11 cellular contexts compared by ENCODE assay signal in the genomic region with DNA sequence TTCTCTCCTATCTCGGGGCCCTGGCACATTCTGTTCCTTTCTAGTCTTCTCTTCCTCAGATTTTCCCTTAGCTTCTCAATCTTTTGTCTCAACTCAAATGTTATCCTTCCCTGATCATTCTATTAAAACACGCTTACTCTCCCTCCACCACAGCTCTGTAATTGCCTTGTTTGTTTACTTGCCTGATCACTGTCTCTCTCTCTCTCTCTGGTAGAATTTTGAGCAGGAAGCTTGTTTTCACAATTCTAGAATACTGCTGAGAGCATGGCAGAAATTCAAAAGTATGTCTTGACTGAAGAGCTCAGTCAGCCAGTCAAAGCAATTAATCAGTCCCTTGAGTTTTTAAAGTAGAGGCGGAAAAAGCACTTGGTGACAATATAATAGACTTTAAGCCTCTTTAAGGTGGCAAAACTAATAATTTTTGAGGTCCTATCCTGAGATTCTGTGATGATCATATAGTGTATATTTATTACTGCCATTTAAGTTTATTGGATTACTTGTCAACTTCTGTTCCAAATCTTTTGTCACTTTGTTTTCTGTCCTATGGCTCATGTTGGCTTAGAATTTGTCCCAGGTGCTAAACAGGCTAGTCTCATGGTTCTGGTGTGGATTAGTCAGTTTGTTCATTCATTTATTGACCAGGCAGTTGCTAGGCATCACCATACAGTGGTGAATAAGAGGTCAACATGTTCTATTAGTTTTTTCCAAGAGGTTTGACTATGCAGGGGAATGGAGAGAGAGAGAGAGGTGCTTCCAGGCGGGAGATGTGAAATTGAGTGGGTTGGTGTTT. TPM values are rescaled to one million over a fixed set of nuclear protein-coding genes. Genes with fewer than 3 reads are reported as not detected.
DNase-seq lines count a peak whose midpoint lies in the region; ATAC-seq and TF ChIP-seq lines count a peak whose summit lies in the region.
"Had no signal": no experiment of that assay in that cellular context is flagged by ENCODE, and none has a peak within 500 bp of the region (broad histone marks: within the 10 kb centered on the region; RNA-seq: fewer than 3 reads in every experiment).

No MANE protein-coding gene starts in this region.

- peaks cover 2 to 19% (median 19%) of the 10 kb centered on the region in 3 donors for H3K36me3 ChIP-seq in skeletal muscle tissue (ENCODE audit: control insufficient read depth in 3 of 3, insufficient read depth in 3 of 3, low read length in 3 of 3)
- H3K36me3 ChIP-seq in spleen = peaks cover 0 to 29% (median 22%) of the 10 kb centered on the region in 6 donors
- H3K36me3 ChIP-seq in heart left ventricle = peaks cover 5 to 33% (median 28%) of the 10 kb centered on the region in 9 donors

- no peaks in the 10 kb centered on the region for H3K9me3 Mint-ChIP-seq in activated CD8-positive, alpha-beta memory T cell treated with anti-CD3 and anti-CD28 coated beads, Interleukin-2, amount 10 ng/mL, durations not matched to agents 7 days and 5 days (ENCODE audit: low read depth)
- H3K9me3 Mint-ChIP-seq in activated T-helper 1 cell treated with anti-CD3 and anti-CD28 coated beads, Interleukin-12 subunit alpha, Interleukin-12 subunit beta, Interleukin-2, Interleukin-4 antibody, amounts not matched to agents 30 ng/mL and 10 ng/mL and 1 ng/mL, durations not matched to agents 14 hours and 24 hours and 36 hours = no peaks in the 10 kb centered on the region

- TF ChIP-seq CTCF in foreskin keratinocyte (conservative IDR thresholded peaks at IDR 0.05) = no peak
- TF ChIP-seq CTCF in spleen (IDR thresholded peaks at IDR 0.05 in 8 of 11, conservative IDR thresholded peaks at IDR 0.05 in 3 of 11) = no peak
- no peak for TF ChIP-seq CTCF in heart left ventricle (IDR thresholded peaks at IDR 0.05)

- no peak overlapping the region for H3K27ac Mint-ChIP-seq in activated CD8-positive, alpha-beta memory T cell treated with anti-CD3 and anti-CD28 coated beads, Interleukin-2, amount 10 ng/mL, durations not matched to agents 7 days and 5 days
- H3K27ac Mint-ChIP-seq in activated T-helper 1 cell treated with anti-CD3 and anti-CD28 coated beads, Interleukin-12 subunit alpha, Interleukin-12 subunit beta, Interleukin-2, Interleukin-4 antibody, amounts not matched to agents 30 ng/mL and 10 ng/mL and 1 ng/mL, durations not matched to agents 14 hours and 24 hours and 36 hours = no peak overlapping the region

- H3K9ac ChIP-seq in skeletal muscle tissue (ENCODE audit: low read depth in 1 of 3, low read length in 3 of 3) = peak overlapping the region in 1 of 3 donors; percentile 39

- peaks cover 9% of the 10 kb centered on the region for H3K4me1 ChIP-seq in foreskin keratinocyte
- peaks cover 28 to 33% (median 29%) of the 10 kb centered on the region in 3 donors for H3K4me1 ChIP-seq in skeletal muscle tissue (ENCODE audit: control insufficient read depth in 3 of 3, insufficient read depth in 3 of 3, low read length in 3 of 3)
- peaks cover 28 to 54% (median 38%) of the 10 kb centered on the region in 6 donors for H3K4me1 ChIP-seq in spleen
- peaks cover 0 to 35% (median 28%) of the 10 kb centered on the region in 12 donors for H3K4me1 ChIP-seq in heart left ventricle

- peaks cover 50% of the 10 kb centered on the region for H3K4me1 Mint-ChIP-seq in activated CD8-positive, alpha-beta memory T cell treated with anti-CD3 and anti-CD28 coated beads, Interleukin-2, amount 10 ng/mL, durations not matched to agents 7 days and 5 days
- peaks cover 32% of the 10 kb centered on the region for H3K4me1 Mint-ChIP-seq in activated T-helper 1 cell treated with anti-CD3 and anti-CD28 coated beads, Interleukin-12 subunit alpha, Interleukin-12 subunit beta, Interleukin-2, Interleukin-4 antibody, amounts not matched to agents 30 ng/mL and 10 ng/mL and 1 ng/mL, durations not matched to agents 14 hours and 24 hours and 36 hours (ENCODE audit: low read depth)

- no peaks in the 10 kb centered on the region for H3K27me3 Mint-ChIP-seq in activated CD8-positive, alpha-beta memory T cell treated with anti-CD3 and anti-CD28 coated beads, Interleukin-2, amount 10 ng/mL, durations not matched to agents 7 days and 5 days
- no peaks in the 10 kb centered on the region for H3K27me3 Mint-ChIP-seq in activated T-helper 1 cell treated with anti-CD3 and anti-CD28 coated beads, Interleukin-12 subunit alpha, Interleukin-12 subunit beta, Interleukin-2, Interleukin-4 antibody, amounts not matched to agents 30 ng/mL and 10 ng/mL and 1 ng/mL, durations not matched to agents 14 hours and 24 hours and 36 hours (ENCODE audit: insufficient read depth)

- peak overlapping the region; percentile 86 for H3K4me3 Mint-ChIP-seq in activated CD8-positive, alpha-beta memory T cell treated with anti-CD3 and anti-CD28 coated beads, Interleukin-2, amount 10 ng/mL, durations not matched to agents 7 days and 5 days
- peak overlapping the region; percentile 98 for H3K4me3 Mint-ChIP-seq in activated T-helper 1 cell treated with anti-CD3 and anti-CD28 coated beads, Interleukin-12 subunit alpha, Interleukin-12 subunit beta, Interleukin-2, Interleukin-4 antibody, amounts not matched to agents 30 ng/mL and 10 ng/mL and 1 ng/mL, durations not matched to agents 14 hours and 24 hours and 36 hours

- peaks cover 20% of the 10 kb centered on the region for H3K36me3 Mint-ChIP-seq in activated CD8-positive, alpha-beta memory T cell treated with anti-CD3 and anti-CD28 coated beads, Interleukin-2, amount 10 ng/mL, durations not matched to agents 7 days and 5 days
- H3K36me3 Mint-ChIP-seq in activated T-helper 1 cell treated with anti-CD3 and anti-CD28 coated beads, Interleukin-12 subunit alpha, Interleukin-12 subunit beta, Interleukin-2, Interleukin-4 antibody, amounts not matched to agents 30 ng/mL and 10 ng/mL and 1 ng/mL, durations not matched to agents 14 hours and 24 hours and 36 hours (ENCODE audit: low read depth) = peaks cover 21% of the 10 kb centered on the region

- TF ChIP-seq POLR2A in spleen (IDR thresholded peaks at IDR 0.05) (no peak), heart left ventricle (IDR thresholded peaks at IDR 0.05) (no peak)

- CTCF ChIA-PET in activated CD8-positive, alpha-beta memory T cell treated with anti-CD3 and anti-CD28 coated beads, Interleukin-2, amount 10 ng/mL, durations not matched to agents 7 days and 5 days (lab: Charles Lee) = interaction anchor here (0.7 to 1.9 kb wide), 6 partner anchors 9 to 156 kb away, joined by 3 to 7 read pairs (median 3); no protein-coding TSS in a partner anchor

- H3K9me3 ChIP-seq in skeletal muscle tissue (ENCODE audit: control insufficient read depth in 3 of 3, low read length in 3 of 3) = no peaks in the 10 kb centered on the region
- no peaks in the 10 kb centered on the region for H3K9me3 ChIP-seq in spleen
- no peaks in the 10 kb centered on the region for H3K9me3 ChIP-seq in heart left ventricle

- H3K27me3 ChIP-seq in foreskin keratinocyte = no peaks in the 10 kb centered on the region
- no peaks in the 10 kb centered on the region for H3K27me3 ChIP-seq in skeletal muscle tissue (ENCODE audit: control insufficient read depth in 3 of 3, insufficient read depth in 3 of 3, low read length in 3 of 3)
- H3K27me3 ChIP-seq in spleen (replicated peaks in 1 of 7) = no peaks in the 10 kb centered on the region
- no peaks in the 10 kb centered on the region for H3K27me3 ChIP-seq in heart left ventricle

- H3K4me3 ChIP-seq in skeletal muscle tissue (ENCODE audit: low read length in 3 of 3) (peak overlapping the region in 1 of 3 donors; percentile 90), spleen (no peak overlapping the region), heart left ventricle (peak overlapping the region in 2 of 12 donors; percentile 71 to 97)

- no peak overlapping the region for H3K27ac ChIP-seq in foreskin keratinocyte
- peak overlapping the region; percentile 0 for H3K27ac ChIP-seq in skeletal muscle tissue (ENCODE audit: low read depth, low read length)
- H3K27ac ChIP-seq in spleen = no peak overlapping the region
- no peak overlapping the region for H3K27ac ChIP-seq in heart left ventricle

- intact Hi-C loops in activated T-helper 1 cell treated with anti-CD3 and anti-CD28 coated beads, Interleukin-12 subunit alpha, Interleukin-12 subunit beta, Interleukin-2, Interleukin-4 antibody, amounts not matched to agents 30 ng/mL and 10 ng/mL and 1 ng/mL, durations not matched to agents 14 hours and 24 hours and 36 hours (cut with micrococcal nuclease) = no loop called here
- intact Hi-C loops in spleen (cut with DNase I; ENCODE audit: low total_unique reads) = no loop called here
- intact Hi-C loops in heart left ventricle (cut with DNase I) = loop anchor here in 2 of 10 donors (10.0 kb wide), 2 partner anchors 154 to 234 kb away; no protein-coding TSS in a partner anchor

- no peak for DNase-seq in activated CD8-positive, alpha-beta memory T cell treated with anti-CD3 and anti-CD28 coated beads, Interleukin-2, amount 10 ng/mL, durations not matched to agents 7 days and 5 days
- no peak for DNase-seq in activated CD8-positive, alpha-beta memory T cell treated with anti-CD3 and anti-CD28 coated beads, Interleukin-2, amount 50 U/mL, for 48 hours
- DNase-seq in activated T-helper 1 cell treated with anti-CD3 and anti-CD28 coated beads, Interleukin-12 subunit alpha, Interleukin-12 subunit beta, Interleukin-2, Interleukin-4 antibody, amounts not matched to agents 30 ng/mL and 10 ng/mL and 1 ng/mL, durations not matched to agents 14 hours and 24 hours and 36 hours (ENCODE audit: low spot score) = no peak
- peak in 1 of 2 donors; percentile 17 for DNase-seq in foreskin keratinocyte
- no peak for DNase-seq in spleen
- no peak for DNase-seq in activated gamma-delta T cell (lab: John Stamatoyannopoulos, UW)
- no peak for DNase-seq in heart left ventricle
- DNase-seq: AML-193, NCI-H1417, SW 1271 had no signal

- no peak for ATAC-seq in activated CD8-positive, alpha-beta memory T cell treated with anti-CD3 and anti-CD28 coated beads, Interleukin-2, amount 10 ng/mL, durations not matched to agents 7 days and 5 days
- ATAC-seq in foreskin keratinocyte (peak; percentile 44), heart left ventricle (no peak)

- WGBS in spleen, 5 donors = 83 to 94% (median 87%) methylated on average over 4 of the region's 4 CpGs
- 74 to 92% (median 79%) methylated on average over 4 of the region's 4 CpGs for WGBS in heart left ventricle, 4 donors

RNA-seq across cellular contexts. Expression of a gene that starts 2.3 kb away (rescaled TPM):
- total RNA-seq in activated CD8-positive, alpha-beta memory T cell treated with anti-CD3 and anti-CD28 coated beads, Interleukin-2, amount 10 ng/mL, durations not matched to agents 7 days and 5 days = 100 to 1,000 TPM in 1 of 2 experiments, 10 to 100 TPM in 1; 89.1 to 128 TPM
- total RNA-seq in activated T-helper 1 cell treated with anti-CD3 and anti-CD28 coated beads, Interleukin-12 subunit alpha, Interleukin-12 subunit beta, Interleukin-2, Interleukin-4 antibody, amounts not matched to agents 30 ng/mL and 10 ng/mL and 1 ng/mL, durations not matched to agents 14 hours and 24 hours and 36 hours = 172 and 181 TPM in 2 replicates
- 161 and 174 TPM in 2 replicates for total RNA-seq in foreskin keratinocyte
- 146 and 166 TPM in 2 replicates for polyA plus RNA-seq in foreskin keratinocyte
- total RNA-seq in skeletal muscle tissue = 85.1 TPM
- 10 to 100 TPM; 51.1 to 81.2 (median 61.2) TPM for total RNA-seq in spleen
- 10 to 100 TPM; 21.2 to 37.3 (median 34.5) TPM for polyA plus RNA-seq in spleen
- 100 to 1,000 TPM in 4 of 9 donors, 10 to 100 TPM in 5; 66.1 to 124 (median 93.7) TPM for total RNA-seq in heart left ventricle
- polyA plus RNA-seq in heart left ventricle = 10 to 100 TPM; 33.2 to 75.2 TPM

RNA-seq across cellular contexts. Expression of a gene that starts 21.6 kb away (rescaled TPM):
- under 1 TPM in 1 of 2 experiments, not detected in 1; 0.18 TPM for total RNA-seq in activated CD8-positive, alpha-beta memory T cell treated with anti-CD3 and anti-CD28 coated beads, Interleukin-2, amount 10 ng/mL, durations not matched to agents 7 days and 5 days
- 0.15 TPM in 1 of 2 replicates, not detected in the other for total RNA-seq in activated T-helper 1 cell treated with anti-CD3 and anti-CD28 coated beads, Interleukin-12 subunit alpha, Interleukin-12 subunit beta, Interleukin-2, Interleukin-4 antibody, amounts not matched to agents 30 ng/mL and 10 ng/mL and 1 ng/mL, durations not matched to agents 14 hours and 24 hours and 36 hours
- not detected in 2 replicates for total RNA-seq in foreskin keratinocyte
- polyA plus RNA-seq in foreskin keratinocyte = not detected in 2 replicates
- 1.0 TPM for total RNA-seq in skeletal muscle tissue
- total RNA-seq in spleen = not detected
- not detected for polyA plus RNA-seq in spleen
- total RNA-seq in heart left ventricle = under 1 TPM in 5 of 9 donors, not detected in 4; 0.07 to 0.20 (median 0.08) TPM
- under 1 TPM in 1 of 2 donors, not detected in 1; 0.15 TPM for polyA plus RNA-seq in heart left ventricle
